In the genomic region with DNA sequence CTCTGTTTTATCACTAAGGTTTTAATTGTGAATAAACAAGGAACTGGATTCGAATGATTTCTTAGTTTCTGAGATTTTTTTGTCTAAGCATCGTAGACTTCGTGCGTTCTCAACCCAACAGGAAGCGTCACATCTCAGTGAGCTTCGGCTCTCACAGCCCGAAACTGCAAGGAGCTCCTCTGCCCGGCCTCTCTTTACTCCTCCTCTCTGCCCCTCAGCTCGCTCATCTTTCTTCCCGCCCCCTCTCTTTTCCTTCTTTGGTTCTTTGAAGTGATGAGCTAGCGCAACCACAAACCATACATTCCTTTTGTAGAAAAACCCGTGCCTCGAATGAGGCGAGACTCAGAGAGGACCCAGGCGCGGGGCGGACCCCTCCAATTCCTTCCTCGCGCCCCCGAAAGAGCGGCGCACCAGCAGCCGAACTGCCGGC, we compare ENCODE assay signal across 8 cellular contexts. TPM values are rescaled to one million over a fixed set of nuclear protein-coding genes. Genes with fewer than 3 reads are reported as not detected.
A peak's percentile ranks its signal among the peaks of the same experiment; 100 is the strongest.
DNase-seq lines count a peak whose midpoint lies in the region; ATAC-seq and TF ChIP-seq lines count a peak whose summit lies in the region.

No MANE protein-coding gene starts in this region.

- H3K4me1 ChIP-seq in mucosa of descending colon (ENCODE audit: low read depth) (peaks cover 27% of the 10 kb centered on the region), stomach smooth muscle (ENCODE audit: control insufficient read depth, insufficient read depth, low read length) (peaks cover 15% of the 10 kb centered on the region)

- H3K36me3 ChIP-seq in mucosa of descending colon (ENCODE audit: low read depth) (no peaks in the 10 kb centered on the region), stomach smooth muscle (ENCODE audit: control insufficient read depth in 2 of 2, insufficient read depth in 2 of 2, low read length in 2 of 2) (no peaks in the 10 kb centered on the region)

- H3K36me3 Mint-ChIP-seq in effector memory CD8-positive, alpha-beta T cell (ENCODE audit: insufficient read depth) = peaks cover 5% of the 10 kb centered on the region

- H3K27me3 ChIP-seq in stomach smooth muscle (ENCODE audit: control insufficient read depth in 1 of 2, insufficient read depth in 2 of 2, low read length in 2 of 2) = no peaks in the 10 kb centered on the region

- peak; percentile 41 for DNase-seq in activated naive CD4-positive, alpha-beta T cell treated with Interleukin-2 at 50 U/mL for 16 hours
- no peak for DNase-seq in activated naive CD4-positive, alpha-beta T cell (lab: John Stamatoyannopoulos, UW)
- DNase-seq in effector memory CD8-positive, alpha-beta T cell = peak in 1 of 3 experiments; percentile 24
- DNase-seq in mucosa of descending colon (peak in 2 of 3 donors; percentile 35 to 52), putamen (ENCODE audit: low spot score) (no peak)

- peak overlapping the region; percentile 31 for H3K4me3 ChIP-seq in mucosa of descending colon
- peak overlapping the region; percentile 88 to 95 for H3K4me3 ChIP-seq in stomach smooth muscle (ENCODE audit: low read length in 2 of 2)

- H3K4me3 Mint-ChIP-seq in effector memory CD8-positive, alpha-beta T cell = peak overlapping the region; percentile 86

- peak overlapping the region; percentile 76 to 83 for H3K9ac ChIP-seq in stomach smooth muscle (ENCODE audit: low read length in 2 of 2)

- H3K27ac ChIP-seq in VCaP (peak overlapping the region; percentile 66), stomach smooth muscle (ENCODE audit: low read length) (peak overlapping the region; percentile 82)

- no peaks in the 10 kb centered on the region for H3K9me3 Mint-ChIP-seq in effector memory CD8-positive, alpha-beta T cell

- H3K27me3 Mint-ChIP-seq in effector memory CD8-positive, alpha-beta T cell = peaks cover 27 to 56% of the 10 kb centered on the region in 2 donors

- no peaks in the 10 kb centered on the region for H3K9me3 ChIP-seq in mucosa of descending colon
- no peaks in the 10 kb centered on the region for H3K9me3 ChIP-seq in stomach smooth muscle (ENCODE audit: control insufficient read depth in 2 of 2, low read length in 2 of 2)

- H3K4me1 Mint-ChIP-seq in effector memory CD8-positive, alpha-beta T cell (ENCODE audit: low read depth in 2 of 2) = peaks cover 38 to 48% of the 10 kb centered on the region in 2 donors

- ATAC-seq in HG03064 (IDR thresholded peaks at IDR 0.05; ENCODE audit: low read depth, unreplicated experiment) = peak; percentile 71
- peak; percentile 59 for ATAC-seq in effector memory CD8-positive, alpha-beta T cell (replicated peaks)
- peak; percentile 45 for ATAC-seq in mucosa of descending colon

- peak overlapping the region in 1 of 2 donors; percentile 82 for H3K27ac Mint-ChIP-seq in effector memory CD8-positive, alpha-beta T cell

- TF ChIP-seq CTCF in VCaP (conservative IDR thresholded peaks at IDR 0.05) (no peak), mucosa of descending colon (IDR thresholded peaks at IDR 0.05) (no peak)

- intact Hi-C loops in mucosa of descending colon (cut with DNase I, micrococcal nuclease) = no loop called here

RNA-seq across cellular contexts. Expression of gene NT5E, which starts 0.5 kb away (rescaled TPM):
- 10 to 100 TPM; 29.0 to 75.8 (median 29.7) TPM for total RNA-seq in mucosa of descending colon

Comparison
In these comparisons a context has a peak if more than half of its experiments do, and no peak if none do; other contexts are left out.
1. DNase-seq: peak in activated naive CD4-positive, alpha-beta T cell treated with Interleukin-2 at 50 U/mL for 16 hours (single experiment) and mucosa of descending colon (2 of 3); none in activated naive CD4-positive, alpha-beta T cell (0 of 4) and putamen (single experiment).
2. Peak in every context shown above with its lines, with median percentiles within 50 percentile points of each other: ATAC-seq.